13 cellular contexts compared by ENCODE assay signal in genomic region chr3:71511037-71511436, GRCh38.
DNase-seq lines count a peak whose midpoint lies in the region; ATAC-seq and TF ChIP-seq lines count a peak whose summit lies in the region.
"Had no signal": no experiment of that assay in that cellular context is flagged by ENCODE, and none has a peak within 500 bp of the region (broad histone marks: within the 10 kb centered on the region; RNA-seq: fewer than 3 reads in every experiment).

No MANE protein-coding gene starts in this region.

- H3K9me3 ChIP-seq in mesenchymal stem cell (ENCODE audit: control insufficient read depth, low read length) (no peaks in the 10 kb centered on the region), Peyer's patch (no peaks in the 10 kb centered on the region)
- H3K9me3 ChIP-seq: Caco-2, testis had no signal

- no peak overlapping the region for H2BK15ac ChIP-seq in mesenchymal stem cell (ENCODE audit: low read depth, poor library complexity, severe bottlenecking)

- no peak overlapping the region for H2AK5ac ChIP-seq in mesenchymal stem cell (ENCODE audit: low read length, severe bottlenecking)

- H3K9ac ChIP-seq in mesenchymal stem cell (ENCODE audit: low read length), result no peak overlapping the region

- WGBS in mesenchymal stem cell, result 14% methylated on average over 2 of the region's 3 CpGs

- H2BK12ac ChIP-seq in mesenchymal stem cell (ENCODE audit: low read length in 2 of 2), result no peak overlapping the region

- H4K91ac ChIP-seq in mesenchymal stem cell (ENCODE audit: low read length), result no peak overlapping the region

- no peak overlapping the region for H3K4ac ChIP-seq in mesenchymal stem cell (ENCODE audit: low read depth in 1 of 2, low read length in 2 of 2)

- no peak overlapping the region for H2BK120ac ChIP-seq in mesenchymal stem cell (ENCODE audit: low read depth, low read length)

- TF ChIP-seq CTCF in AG09309 (IDR thresholded peaks at IDR 0.05; ENCODE audit: control insufficient read depth, insufficient read depth, low read depth, low read length, missing control alignments), result no peak
- TF ChIP-seq CTCF in Peyer's patch (IDR thresholded peaks at IDR 0.05), result no peak

- no peak overlapping the region for H3K23ac ChIP-seq in mesenchymal stem cell (ENCODE audit: low read length in 2 of 2)

- TF ChIP-seq EP300 in Ishikawa (IDR thresholded peaks at IDR 0.05; ENCODE audit: borderline replicate concordance), result peak; percentile 83; the same call in 1 of the 2 replicates

- H3K4me3 ChIP-seq in AG09309 (ENCODE audit: control insufficient read depth, low read depth, low read length), result no peak overlapping the region
- H3K4me3 ChIP-seq in mesenchymal stem cell (ENCODE audit: insufficient read depth in 1 of 2, low read depth in 1 of 2, low read length in 2 of 2), result no peak overlapping the region
- no peak overlapping the region for H3K4me3 ChIP-seq in Peyer's patch
- H3K4me3 ChIP-seq: testis had no signal

- ATAC-seq in HG03095 (IDR thresholded peaks at IDR 0.05; ENCODE audit: unreplicated experiment), result no peak

- H3K79me1 ChIP-seq in mesenchymal stem cell (replicated peaks; ENCODE audit: low read length, poor library complexity, severe bottlenecking), result peaks cover 4% of the 10 kb centered on the region

- H3K14ac ChIP-seq in mesenchymal stem cell (ENCODE audit: low read length in 2 of 2), result no peak overlapping the region

- H4K8ac ChIP-seq in mesenchymal stem cell (ENCODE audit: low read length), result no peak overlapping the region

- H3K36me3 ChIP-seq in mesenchymal stem cell (ENCODE audit: control insufficient read depth in 1 of 2, insufficient read depth in 2 of 2, low read depth in 1 of 2, low read length in 2 of 2) (no peaks in the 10 kb centered on the region), Peyer's patch (no peaks in the 10 kb centered on the region)

- H3K4me2 ChIP-seq in mesenchymal stem cell (ENCODE audit: low read length, poor library complexity, severe bottlenecking), result no peak overlapping the region

- TF ChIP-seq POLR2A in Peyer's patch (IDR thresholded peaks at IDR 0.05), result no peak

- H3K27ac ChIP-seq in mesenchymal stem cell (ENCODE audit: low read length, poor library complexity, severe bottlenecking) (peak overlapping the region; percentile 98), Peyer's patch (no peak overlapping the region)
- H3K27ac ChIP-seq: testis had no signal

- no peak overlapping the region for H2AFZ ChIP-seq in mesenchymal stem cell (ENCODE audit: low read depth, low read length)

- peak; percentile 77 for DNase-seq in AG09309 (ENCODE audit: low read depth)
- peak; percentile 75 for DNase-seq in brain pericyte (ENCODE audit: low read depth, low spot score)
- peak; percentile 81 for DNase-seq in mesenchymal stem cell
- DNase-seq in GF-D8 (lab: John Stamatoyannopoulos, UW), result no peak
- DNase-seq in Peyer's patch, result no peak
- DNase-seq in effector CD4-positive, alpha-beta T cell, result no peak
- DNase-seq: activated naive CD8-positive, alpha-beta T cell treated with anti-CD3 and anti-CD28 coated beads, Interleukin-2, amount 10 ng/mL, durations not matched to agents 7 days and 5 days; Caco-2; NCI-H1048; stimulated activated CD4-positive, alpha-beta T cell treated with anti-CD3 and anti-CD28 coated beads, Interleukin-4, amount 100 ng/mL, for 24 hours; testis had no signal

- H3K4me1 ChIP-seq in mesenchymal stem cell (ENCODE audit: control insufficient read depth, insufficient read depth, low read depth, low read length), result peaks cover 12% of the 10 kb centered on the region
- H3K4me1 ChIP-seq in Peyer's patch, result no peaks in the 10 kb centered on the region
- H3K4me1 ChIP-seq: testis had no signal

- H2BK5ac ChIP-seq in mesenchymal stem cell (ENCODE audit: low read depth, low read length, poor library complexity, severe bottlenecking), result no peak overlapping the region

- H3K27me3 ChIP-seq in mesenchymal stem cell (ENCODE audit: control insufficient read depth in 1 of 2, insufficient read depth in 1 of 2, low read length in 2 of 2) (no peaks in the 10 kb centered on the region), Peyer's patch (no peaks in the 10 kb centered on the region)
- H3K27me3 ChIP-seq: testis had no signal

- peak; percentile 4; the same call in 1 of the 2 replicates for TF ChIP-seq RAD21 in Ishikawa (IDR thresholded peaks at IDR 0.05; ENCODE audit: low read depth)

- no peak overlapping the region for H3K18ac ChIP-seq in mesenchymal stem cell (ENCODE audit: low read depth in 1 of 2, low read length in 2 of 2)

TF ChIP-seq in Ishikawa, 13 proteins besides CTCF, POLR2A, EP300 and RAD21:
- TF ChIP-seq CEBPB (IDR thresholded peaks at IDR 0.05) (peak; percentile 34; the same call in 1 of the 2 replicates), NFIC (IDR thresholded peaks at IDR 0.05) (peak; percentile 56; the same call in 1 of the 2 replicates), TAF1 (IDR thresholded peaks at IDR 0.05; ENCODE audit: low read depth) (no peak), FOXM1 (IDR thresholded peaks at IDR 0.05; ENCODE audit: borderline replicate concordance, low read depth) (peak; percentile 55; the same call in 1 of the 2 replicates), TCF12 (IDR thresholded peaks at IDR 0.05; ENCODE audit: low read depth) (peak; percentile 80), USF1 (IDR thresholded peaks at IDR 0.05) (no peak), TEAD4 (IDR thresholded peaks at IDR 0.05) (peak; percentile 64; the same call in 1 of the 2 replicates)

Comparison
In these comparisons a context has a peak if more than half of its experiments do, and no peak if none do; other contexts are left out.
1. DNase-seq: peak in AG09309 (single experiment), brain pericyte (single experiment) and mesenchymal stem cell (single experiment); none in GF-D8 (single experiment), Peyer's patch (0 of 3) and effector CD4-positive, alpha-beta T cell (single experiment).